1 cellular context compared by ENCODE assay signal in the genomic region with DNA sequence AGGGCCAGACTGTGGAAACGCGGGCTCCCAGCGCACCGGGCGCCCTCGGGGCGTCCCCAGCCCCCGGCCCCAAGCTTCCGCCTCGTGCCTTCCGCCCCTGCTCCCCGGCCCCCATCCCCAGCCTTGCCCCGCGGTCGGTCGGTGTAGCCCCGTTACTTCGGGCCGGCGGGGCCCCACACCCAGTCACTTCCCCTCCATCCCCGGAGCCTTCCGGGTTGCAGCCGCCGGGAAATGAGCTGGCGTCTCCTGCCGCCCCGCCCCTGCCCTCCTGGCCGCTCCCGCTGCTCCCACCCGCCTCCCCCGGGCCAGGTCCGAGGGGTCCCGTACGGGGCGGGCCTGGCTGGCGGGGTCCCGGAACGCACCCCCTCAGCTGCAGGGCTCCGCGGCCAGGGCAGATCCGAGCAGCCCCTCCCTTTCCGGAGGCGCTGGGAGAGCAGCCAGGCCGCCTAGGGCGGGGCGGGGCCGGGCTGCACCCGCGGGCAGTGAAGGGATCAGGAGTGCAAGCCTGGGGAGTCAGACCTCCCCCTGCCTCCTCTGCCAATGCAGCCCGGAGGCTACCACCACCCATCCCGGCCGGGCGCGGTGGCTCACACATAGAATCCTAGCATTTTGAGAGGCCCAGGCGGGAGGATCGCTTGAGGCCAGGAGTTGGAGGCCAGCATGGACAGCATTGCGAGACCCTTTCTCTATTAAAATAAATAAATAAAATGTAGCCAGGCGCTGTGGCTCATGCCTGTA.
TF ChIP-seq lines count a peak whose summit lies in the region.

No MANE protein-coding gene starts in this region.

TF ChIP-seq in A549, 52 proteins besides CTCF, POLR2A, EP300 and RAD21 (continued from another document):
- TF ChIP-seq HEYL (CRISPR knock-in tag; IDR thresholded peaks at IDR 0.05), result no peak
- TF ChIP-seq, protein P1, sequence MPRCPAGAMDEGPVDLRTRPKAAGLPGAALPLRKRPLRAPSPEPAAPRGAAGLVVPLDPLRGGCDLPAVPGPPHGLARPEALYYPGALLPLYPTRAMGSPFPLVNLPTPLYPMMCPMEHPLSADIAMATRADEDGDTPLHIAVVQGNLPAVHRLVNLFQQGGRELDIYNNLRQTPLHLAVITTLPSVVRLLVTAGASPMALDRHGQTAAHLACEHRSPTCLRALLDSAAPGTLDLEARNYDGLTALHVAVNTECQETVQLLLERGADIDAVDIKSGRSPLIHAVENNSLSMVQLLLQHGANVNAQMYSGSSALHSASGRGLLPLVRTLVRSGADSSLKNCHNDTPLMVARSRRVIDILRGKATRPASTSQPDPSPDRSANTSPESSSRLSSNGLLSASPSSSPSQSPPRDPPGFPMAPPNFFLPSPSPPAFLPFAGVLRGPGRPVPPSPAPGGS (IDR thresholded peaks at IDR 0.05), result peak; percentile 25; the same call in 1 of the 3 replicates
